In genomic region chr11:10743354-10744035, GRCh38 we compare ENCODE assay signal across 12 cellular contexts. TPM values are rescaled to one million over a fixed set of nuclear protein-coding genes. Genes with fewer than 3 reads are reported as not detected.
DNase-seq lines count a peak whose midpoint lies in the region; ATAC-seq, FAIRE-seq and TF ChIP-seq lines count a peak whose summit lies in the region.
"Had no signal": no experiment of that assay in that cellular context is flagged by ENCODE, and none has a peak within 500 bp of the region (broad histone marks: within the 10 kb centered on the region; RNA-seq: fewer than 3 reads in every experiment).

No MANE protein-coding gene starts in this region.

- peak overlapping the region; percentile 64 for H3K4me3 Mint-ChIP-seq in activated T-helper 17 cell treated with anti-CD3 and anti-CD28 coated beads, Interleukin-2, amount 50 U/mL, for 72 hours
- peak overlapping the region; percentile 54 for H3K4me3 Mint-ChIP-seq in natural killer cell treated with Interleukin-12 subunit alpha and Interleukin-12 subunit beta and Interleukin-15 and Interleukin-18, amount 100 ng/mL, for 72 hours
- H3K4me3 Mint-ChIP-seq: nephron progenitor cell had no signal

- peak overlapping the region; percentile 76 for H3K27ac Mint-ChIP-seq in activated T-helper 17 cell treated with anti-CD3 and anti-CD28 coated beads, Interleukin-2, amount 50 U/mL, for 72 hours
- peak overlapping the region in 1 of 2 donors; percentile 31 for H3K27ac Mint-ChIP-seq in natural killer cell treated with Interleukin-12 subunit alpha and Interleukin-12 subunit beta and Interleukin-15 and Interleukin-18, amount 100 ng/mL, for 72 hours

- no peak overlapping the region for H3K27ac ChIP-seq in tibial nerve
- H3K27ac ChIP-seq: heart left ventricle had no signal

- peak overlapping the region; percentile 12 for H3K4me3 ChIP-seq in Jurkat, Clone E6-1 (ENCODE audit: low read length)
- H3K4me3 ChIP-seq in tibial nerve = no peak overlapping the region

- H3K27me3 ChIP-seq in tibial nerve = no peaks in the 10 kb centered on the region
- H3K27me3 ChIP-seq: heart left ventricle had no signal

- DNase-seq in GM18507 (ENCODE audit: extremely low spot score, insufficient read length, low read depth) (no peak), tibial nerve (ENCODE audit: low spot score in 2 of 2) (no peak), ecto neural progenitor cell (ENCODE audit: low spot score) (no peak)
- DNase-seq in Jurkat, Clone E6-1 (ENCODE audit: low read depth, low spot score) = peak; percentile 76
- DNase-seq in natural killer cell treated with Interleukin-12 subunit alpha and Interleukin-12 subunit beta and Interleukin-15 and Interleukin-18, amount 100 ng/mL, for 72 hours (ENCODE audit: low spot score) = peak; percentile 65
- DNase-seq: NCI-H1105 treated with DMSO at 0.1 percent for 48 hours, nephron progenitor cell had no signal

- no peak for TF ChIP-seq EP300 in tibial nerve (IDR thresholded peaks at IDR 0.05)

- 57 to 62% methylated on average over 13 of the region's 13 CpGs for WGBS in tibial nerve, 2 donors

- no peaks in the 10 kb centered on the region for H3K4me1 ChIP-seq in tibial nerve

- H3K9me3 Mint-ChIP-seq in activated T-helper 17 cell treated with anti-CD3 and anti-CD28 coated beads, Interleukin-2, amount 50 U/mL, for 72 hours = no peaks in the 10 kb centered on the region
- no peaks in the 10 kb centered on the region for H3K9me3 Mint-ChIP-seq in natural killer cell treated with Interleukin-12 subunit alpha and Interleukin-12 subunit beta and Interleukin-15 and Interleukin-18, amount 100 ng/mL, for 72 hours
- H3K9me3 Mint-ChIP-seq: nephron progenitor cell had no signal

- peak; percentile 73 for FAIRE-seq in GM18507 (lab: Jason Lieb, UNC)

- H3K4me1 Mint-ChIP-seq in activated T-helper 17 cell treated with anti-CD3 and anti-CD28 coated beads, Interleukin-2, amount 50 U/mL, for 72 hours = peaks cover 36% of the 10 kb centered on the region
- peaks cover 30 to 35% of the 10 kb centered on the region in 2 donors for H3K4me1 Mint-ChIP-seq in natural killer cell treated with Interleukin-12 subunit alpha and Interleukin-12 subunit beta and Interleukin-15 and Interleukin-18, amount 100 ng/mL, for 72 hours (ENCODE audit: low read depth in 2 of 2)

- no peak for TF ChIP-seq POLR2A in tibial nerve (IDR thresholded peaks at IDR 0.05)

- no peak for TF ChIP-seq CTCF in tibial nerve (IDR thresholded peaks at IDR 0.05)

- peak; percentile 9 for ATAC-seq in activated T-helper 17 cell treated with anti-CD3 and anti-CD28 coated beads, Interleukin-2, amount 50 U/mL, for 72 hours (replicated peaks)
- ATAC-seq in natural killer cell treated with Interleukin-12 subunit alpha and Interleukin-12 subunit beta and Interleukin-15 and Interleukin-18, amount 100 ng/mL, for 72 hours = peak; percentile 65 to 69
- ATAC-seq in HG03520 (IDR thresholded peaks at IDR 0.05; ENCODE audit: unreplicated experiment) = no peak
- ATAC-seq in HG02840 (IDR thresholded peaks at IDR 0.05; ENCODE audit: low FRiP score, unreplicated experiment) = no peak
- ATAC-seq: heart left ventricle had no signal

- no peaks in the 10 kb centered on the region for H3K27me3 Mint-ChIP-seq in activated T-helper 17 cell treated with anti-CD3 and anti-CD28 coated beads, Interleukin-2, amount 50 U/mL, for 72 hours
- no peaks in the 10 kb centered on the region for H3K27me3 Mint-ChIP-seq in natural killer cell treated with Interleukin-12 subunit alpha and Interleukin-12 subunit beta and Interleukin-15 and Interleukin-18, amount 100 ng/mL, for 72 hours

- H3K9me3 ChIP-seq in tibial nerve = no peaks in the 10 kb centered on the region
- H3K9me3 ChIP-seq: heart left ventricle had no signal

- H3K36me3 ChIP-seq in tibial nerve = no peaks in the 10 kb centered on the region
- H3K36me3 ChIP-seq: heart left ventricle had no signal

- no peaks in the 10 kb centered on the region for H3K36me3 Mint-ChIP-seq in activated T-helper 17 cell treated with anti-CD3 and anti-CD28 coated beads, Interleukin-2, amount 50 U/mL, for 72 hours (ENCODE audit: low read depth)
- H3K36me3 Mint-ChIP-seq in natural killer cell treated with Interleukin-12 subunit alpha and Interleukin-12 subunit beta and Interleukin-15 and Interleukin-18, amount 100 ng/mL, for 72 hours = no peaks in the 10 kb centered on the region

RNA-seq across cellular contexts. Expression of gene CTR9, which starts 7.6 kb away (rescaled TPM):
- polyA plus RNA-seq in Jurkat, Clone E6-1 (2012; ENCODE audit: insufficient read depth, insufficient read length) = 39.4 TPM
- total RNA-seq in activated T-helper 17 cell treated with anti-CD3 and anti-CD28 coated beads, Interleukin-2, amount 50 U/mL, for 72 hours = 10 to 100 TPM; 34.0 to 47.4 TPM
- 10 to 100 TPM; 42.9 to 45.7 TPM for total RNA-seq in natural killer cell treated with Interleukin-12 subunit alpha and Interleukin-12 subunit beta and Interleukin-15 and Interleukin-18, amount 100 ng/mL, for 72 hours
- total RNA-seq in tibial nerve = 10 to 100 TPM; 14.5 to 26.4 (median 19.6) TPM

RNA-seq across cellular contexts. Expression of gene IRAG1, which starts 49.9 kb away (rescaled TPM):
- polyA plus RNA-seq in Jurkat, Clone E6-1 (2012; ENCODE audit: insufficient read depth, insufficient read length) = not detected
- under 1 TPM in 1 of 2 donors, not detected in 1; 0.13 TPM for total RNA-seq in activated T-helper 17 cell treated with anti-CD3 and anti-CD28 coated beads, Interleukin-2, amount 50 U/mL, for 72 hours
- not detected for total RNA-seq in natural killer cell treated with Interleukin-12 subunit alpha and Interleukin-12 subunit beta and Interleukin-15 and Interleukin-18, amount 100 ng/mL, for 72 hours
- 10 to 100 TPM in 2 of 4 donors, 1 to 10 TPM in 2; 5.9 to 23.1 (median 11.4) TPM for total RNA-seq in tibial nerve
- total RNA-seq: activated CD8-positive, alpha-beta memory T cell treated with anti-CD3 and anti-CD28 coated beads for 36 hours had no signal

Comparison
In these comparisons a context has a peak if more than half of its experiments do, and no peak if none do; other contexts are left out.
1. DNase-seq: peak in Jurkat, Clone E6-1 (single experiment) and natural killer cell treated with Interleukin-12 subunit alpha and Interleukin-12 subunit beta and Interleukin-15 and Interleukin-18, amount 100 ng/mL, for 72 hours (single experiment); none in GM18507 (single experiment), tibial nerve (0 of 2) and ecto neural progenitor cell (single experiment).
2. ATAC-seq: peak in activated T-helper 17 cell treated with anti-CD3 and anti-CD28 coated beads, Interleukin-2, amount 50 U/mL, for 72 hours (single experiment) and natural killer cell treated with Interleukin-12 subunit alpha and Interleukin-12 subunit beta and Interleukin-15 and Interleukin-18, amount 100 ng/mL, for 72 hours (2 of 2); none in HG03520 (single experiment) and HG02840 (single experiment).
3. RNA of gene IRAG1, which starts 49.9 kb away (total RNA-seq): 5.9 to 23.1 TPM in tibial nerve; 0.13 TPM in activated T-helper 17 cell treated with anti-CD3 and anti-CD28 coated beads, Interleukin-2, amount 50 U/mL, for 72 hours and not detected in natural killer cell treated with Interleukin-12 subunit alpha and Interleukin-12 subunit beta and Interleukin-15 and Interleukin-18, amount 100 ng/mL, for 72 hours; every median in the first group is over 4 times any median in the second.